In genomic region chr1:97044159-97044760, GRCh38 we compare ENCODE assay signal across 28 cellular contexts.
"Had no signal": no experiment of that assay in that cellular context is flagged by ENCODE, and none has a peak within 500 bp of the region (broad histone marks: within the 10 kb centered on the region; RNA-seq: fewer than 3 reads in every experiment).

No MANE protein-coding gene starts in this region.

- H3K27me3 Mint-ChIP-seq: activated CD4-positive, alpha-beta T cell treated with anti-CD3 and anti-CD28 coated beads, Interleukin-2, amount 10 ng/mL, durations not matched to agents 24 days and 14 days had no signal

- H3K4me1 Mint-ChIP-seq: activated CD4-positive, alpha-beta T cell treated with anti-CD3 and anti-CD28 coated beads, Interleukin-2, amount 10 ng/mL, durations not matched to agents 24 days and 14 days; activated naive CD8-positive, alpha-beta T cell treated with anti-CD3 and anti-CD28 coated beads for 36 hours; activated T-helper 17 cell treated with anti-CD3 and anti-CD28 coated beads, Interleukin-2, amount 50 U/mL, for 72 hours had no signal

- H3K4me3 ChIP-seq: K562, PC-9 had no signal

- FAIRE-seq: K562, RCC 7860 had no signal

- H3K36me3 ChIP-seq: brain microvascular endothelial cell, WERI-Rb-1 had no signal

- H3K27ac ChIP-seq: brain microvascular endothelial cell, PC-9, WERI-Rb-1 had no signal

- H3K4me3 Mint-ChIP-seq: activated CD4-positive, alpha-beta T cell treated with anti-CD3 and anti-CD28 coated beads, Interleukin-2, amount 10 ng/mL, durations not matched to agents 24 days and 14 days; activated CD8-positive, alpha-beta T cell treated with anti-CD3 and anti-CD28 coated beads for 36 hours; activated naive CD8-positive, alpha-beta T cell treated with anti-CD3 and anti-CD28 coated beads for 36 hours; activated T-cell treated with anti-CD3 and anti-CD28 coated beads, Interleukin-2, amount 50 U/mL, for 72 hours; activated T-helper 17 cell treated with anti-CD3 and anti-CD28 coated beads, Interleukin-2, amount 50 U/mL, for 72 hours had no signal

- H3K27me3 ChIP-seq: brain microvascular endothelial cell had no signal

- H3K9me3 Mint-ChIP-seq: activated CD4-positive, alpha-beta T cell treated with anti-CD3 and anti-CD28 coated beads, Interleukin-2, amount 10 ng/mL, durations not matched to agents 24 days and 14 days; activated T-helper 17 cell treated with anti-CD3 and anti-CD28 coated beads, Interleukin-2, amount 50 U/mL, for 72 hours had no signal

- DNase-seq: activated CD4-positive, alpha-beta T cell treated with anti-CD3 and anti-CD28 coated beads, Interleukin-2, amount 10 ng/mL, durations not matched to agents 24 days and 14 days; activated CD4-positive, alpha-beta T cell treated with anti-CD3 and anti-CD28 coated beads, Interleukin-2, amount 50 U/mL, for 4 hours; activated CD8-positive, alpha-beta T cell treated with anti-CD3 and anti-CD28 coated beads for 36 hours; activated effector memory CD4-positive, alpha-beta T cell treated with anti-CD3 and anti-CD28 coated beads, Interleukin-2, amount 50 U/mL, for 16 hours; activated naive CD4-positive, alpha-beta T cell; activated naive CD4-positive, alpha-beta T cell treated with anti-CD3 and anti-CD28 coated beads, Interleukin-2, amount 50 U/mL, for 16 hours; activated naive CD8-positive, alpha-beta T cell treated with anti-CD3 and anti-CD28 coated beads for 36 hours; activated T-cell treated with anti-CD3 and anti-CD28 coated beads, Interleukin-2, amount 50 U/mL, for 1 hour; activated T-cell treated with anti-CD3 and anti-CD28 coated beads, Interleukin-2, amount 50 U/mL, for 72 hours; amniotic stem cell; aorta; brain microvascular endothelial cell; NCI-H1105 treated with DMSO at 0.1 percent for 48 hours; NCI-H1436; NCI-H1694; NCI-H1930; NCI-H2081 treated with DMSO at 0.1 percent for 48 hours; NCI-H226; NCI-H446 treated with DMSO at 0.1 percent for 48 hours; NCI-H524 treated with DMSO at 0.1 percent for 48 hours; NK-92 treated with Interleukin-12 subunit alpha and Interleukin-12 subunit beta, amount 100 ng/mL, for 24 hours; PC-9; Right ventricle myocardium superior; T1000; WERI-Rb-1 had no signal

- ATAC-seq: activated CD8-positive, alpha-beta T cell treated with anti-CD3 and anti-CD28 coated beads for 36 hours; activated T-cell treated with anti-CD3 and anti-CD28 coated beads, Interleukin-2, amount 50 U/mL, for 72 hours; activated T-helper 17 cell treated with anti-CD3 and anti-CD28 coated beads, Interleukin-2, amount 50 U/mL, for 72 hours; K562 had no signal

- H3K27ac Mint-ChIP-seq: activated CD4-positive, alpha-beta T cell treated with anti-CD3 and anti-CD28 coated beads, Interleukin-2, amount 10 ng/mL, durations not matched to agents 24 days and 14 days; activated CD8-positive, alpha-beta T cell treated with anti-CD3 and anti-CD28 coated beads for 36 hours; activated naive CD8-positive, alpha-beta T cell treated with anti-CD3 and anti-CD28 coated beads for 36 hours; activated T-cell treated with anti-CD3 and anti-CD28 coated beads, Interleukin-2, amount 50 U/mL, for 72 hours; activated T-helper 17 cell treated with anti-CD3 and anti-CD28 coated beads, Interleukin-2, amount 50 U/mL, for 72 hours had no signal

- H3K4me2 ChIP-seq: PC-9 had no signal
